In the genomic region with DNA sequence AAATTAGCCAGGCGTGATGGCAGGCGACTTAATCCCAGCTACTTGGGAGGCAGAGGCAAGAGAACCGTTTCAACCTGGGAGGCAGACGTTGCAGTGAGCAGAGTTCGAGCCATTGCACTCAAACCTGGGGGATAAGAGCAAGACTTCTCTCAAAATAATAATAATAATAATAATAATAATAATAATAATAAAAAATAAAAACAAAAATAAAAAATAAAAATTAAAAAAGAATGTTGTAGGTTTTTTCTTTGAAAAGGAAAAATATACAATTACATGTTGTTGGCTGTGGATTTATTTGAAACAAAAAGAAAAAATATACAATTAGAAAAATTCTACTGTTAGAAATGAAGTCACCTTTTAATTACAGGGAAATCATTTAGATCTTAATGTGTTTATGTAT, we compare ENCODE assay signal across 1 cellular context.
TF ChIP-seq lines count a peak whose summit lies in the region.

No MANE protein-coding gene starts in this region.

TF ChIP-seq in WTC11, 78 proteins besides CTCF, POLR2A, EP300 and RAD21 (continued from another document):
- TF ChIP-seq, protein P1, sequence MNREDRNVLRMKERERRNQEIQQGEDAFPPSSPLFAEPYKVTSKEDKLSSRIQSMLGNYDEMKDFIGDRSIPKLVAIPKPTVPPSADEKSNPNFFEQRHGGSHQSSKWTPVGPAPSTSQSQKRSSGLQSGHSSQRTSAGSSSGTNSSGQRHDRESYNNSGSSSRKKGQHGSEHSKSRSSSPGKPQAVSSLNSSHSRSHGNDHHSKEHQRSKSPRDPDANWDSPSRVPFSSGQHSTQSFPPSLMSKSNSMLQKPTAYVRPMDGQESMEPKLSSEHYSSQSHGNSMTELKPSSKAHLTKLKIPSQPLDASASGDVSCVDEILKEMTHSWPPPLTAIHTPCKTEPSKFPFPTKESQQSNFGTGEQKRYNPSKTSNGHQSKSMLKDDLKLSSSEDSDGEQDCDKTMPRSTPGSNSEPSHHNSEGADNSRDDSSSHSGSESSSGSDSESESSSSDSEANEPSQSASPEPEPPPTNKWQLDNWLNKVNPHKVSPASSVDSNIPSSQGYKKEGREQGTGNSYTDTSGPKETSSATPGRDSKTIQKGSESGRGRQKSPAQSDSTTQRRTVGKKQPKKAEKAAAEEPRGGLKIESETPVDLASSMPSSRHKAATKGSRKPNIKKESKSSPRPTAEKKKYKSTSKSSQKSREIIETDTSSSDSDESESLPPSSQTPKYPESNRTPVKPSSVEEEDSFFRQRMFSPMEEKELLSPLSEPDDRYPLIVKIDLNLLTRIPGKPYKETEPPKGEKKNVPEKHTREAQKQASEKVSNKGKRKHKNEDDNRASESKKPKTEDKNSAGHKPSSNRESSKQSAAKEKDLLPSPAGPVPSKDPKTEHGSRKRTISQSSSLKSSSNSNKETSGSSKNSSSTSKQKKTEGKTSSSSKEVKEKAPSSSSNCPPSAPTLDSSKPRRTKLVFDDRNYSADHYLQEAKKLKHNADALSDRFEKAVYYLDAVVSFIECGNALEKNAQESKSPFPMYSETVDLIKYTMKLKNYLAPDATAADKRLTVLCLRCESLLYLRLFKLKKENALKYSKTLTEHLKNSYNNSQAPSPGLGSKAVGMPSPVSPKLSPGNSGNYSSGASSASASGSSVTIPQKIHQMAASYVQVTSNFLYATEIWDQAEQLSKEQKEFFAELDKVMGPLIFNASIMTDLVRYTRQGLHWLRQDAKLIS (CRISPR knock-in tag; IDR thresholded peaks at IDR 0.05; ENCODE audit: borderline replicate concordance), result no peak
- TF ChIP-seq MYBL2 (CRISPR knock-in tag; IDR thresholded peaks at IDR 0.05), result no peak
- TF ChIP-seq, protein P2, sequence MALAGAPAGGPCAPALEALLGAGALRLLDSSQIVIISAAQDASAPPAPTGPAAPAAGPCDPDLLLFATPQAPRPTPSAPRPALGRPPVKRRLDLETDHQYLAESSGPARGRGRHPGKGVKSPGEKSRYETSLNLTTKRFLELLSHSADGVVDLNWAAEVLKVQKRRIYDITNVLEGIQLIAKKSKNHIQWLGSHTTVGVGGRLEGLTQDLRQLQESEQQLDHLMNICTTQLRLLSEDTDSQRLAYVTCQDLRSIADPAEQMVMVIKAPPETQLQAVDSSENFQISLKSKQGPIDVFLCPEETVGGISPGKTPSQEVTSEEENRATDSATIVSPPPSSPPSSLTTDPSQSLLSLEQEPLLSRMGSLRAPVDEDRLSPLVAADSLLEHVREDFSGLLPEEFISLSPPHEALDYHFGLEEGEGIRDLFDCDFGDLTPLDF (CRISPR knock-in tag; IDR thresholded peaks at IDR 0.05), result no peak
TF ChIP-seq in WTC11: peak in this region for 1.
